Comparison of ENCODE assay signal across 14 cellular contexts in the genomic region with DNA sequence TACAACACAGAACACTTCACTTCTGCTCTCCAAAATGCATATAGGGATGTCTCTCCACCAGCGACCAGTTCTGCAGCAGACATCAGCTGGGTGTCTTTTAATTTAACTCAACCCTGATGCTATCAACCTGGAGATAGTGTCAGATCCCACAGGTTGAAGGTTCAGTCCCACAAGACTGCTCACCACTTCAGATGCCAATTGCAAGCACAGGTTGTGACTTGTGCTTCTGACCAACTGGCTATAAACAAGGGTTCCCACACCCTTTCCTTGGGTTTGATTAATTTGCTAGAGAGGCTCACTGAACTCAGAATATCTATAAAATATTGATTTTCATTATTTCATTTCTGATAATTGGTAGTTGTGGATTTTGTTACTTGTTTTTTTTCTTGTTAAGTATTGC.
DNase-seq lines count a peak whose midpoint lies in the region; ATAC-seq, FAIRE-seq and TF ChIP-seq lines count a peak whose summit lies in the region.
"Had no signal": no experiment of that assay in that cellular context is flagged by ENCODE, and none has a peak within 500 bp of the region (broad histone marks: within the 10 kb centered on the region; RNA-seq: fewer than 3 reads in every experiment).

No MANE protein-coding gene starts in this region.

- in situ Hi-C loops in brain microvascular endothelial cell (cut with HindIII; ENCODE audit: low pct_ligation_motif_present, low sequenced_read_pairs): no loop called here

- no peaks in the 10 kb centered on the region for H3K9me3 Mint-ChIP-seq in activated CD4-positive, alpha-beta T cell treated with anti-CD3 and anti-CD28 coated beads for 36 hours (ENCODE audit: low read depth)
- no peaks in the 10 kb centered on the region for H3K9me3 Mint-ChIP-seq in activated naive CD4-positive, alpha-beta T cell treated with anti-CD3 and anti-CD28 coated beads for 36 hours
- H3K9me3 Mint-ChIP-seq: CD4-positive, alpha-beta memory T cell had no signal

- H2AFZ ChIP-seq in HCT116 (ENCODE audit: low read depth, low read length, poor library complexity, severe bottlenecking) (peak overlapping the region; percentile 65), neural cell (ENCODE audit: low read depth, low read length) (peak overlapping the region; percentile 9)

- POLR2A ChIA-PET in A549 (lab: Yijun Ruan, JAX) (no interaction called here), HCT116 (lab: Charles Lee) (no interaction called here)
- POLR2A ChIA-PET in activated CD4-positive, alpha-beta T cell treated with anti-CD3 and anti-CD28 coated beads for 36 hours (lab: Charles Lee): no interaction called here

- intact Hi-C loops in HCT116 (cut with micrococcal nuclease): no loop called here
- intact Hi-C loops in activated CD4-positive, alpha-beta T cell treated with anti-CD3 and anti-CD28 coated beads for 36 hours (cut with DNase I, micrococcal nuclease): no loop called here
- intact Hi-C loops in activated naive CD4-positive, alpha-beta T cell treated with anti-CD3 and anti-CD28 coated beads for 36 hours (cut with micrococcal nuclease): no loop called here

- H3K27me3 Mint-ChIP-seq in activated CD4-positive, alpha-beta T cell treated with anti-CD3 and anti-CD28 coated beads for 36 hours: no peaks in the 10 kb centered on the region
- no peaks in the 10 kb centered on the region for H3K27me3 Mint-ChIP-seq in activated naive CD4-positive, alpha-beta T cell treated with anti-CD3 and anti-CD28 coated beads for 36 hours (ENCODE audit: low read depth)
- H3K27me3 Mint-ChIP-seq: CD4-positive, alpha-beta memory T cell had no signal

- H3K79me2 ChIP-seq in HCT116 (ENCODE audit: insufficient read depth, low read length) (no peaks in the 10 kb centered on the region), neural cell (replicated peaks; ENCODE audit: insufficient read depth, low read length) (no peaks in the 10 kb centered on the region)

- RAD21 ChIA-PET in HCT116 (lab: Charles Lee; ENCODE audit: low non-redundant PET in 1 of 2, low total read pairs in 2 of 2, uncharacterized antibody in 2 of 2, unreplicated experiment in 2 of 2): no interaction called here

- no TSS peak for BruUV-seq in HCT116 (replicated peaks; lab: Mats Ljungman, UMichigan)

- H3K9me3 ChIP-seq in A549 (no peaks in the 10 kb centered on the region), HCT116 (ENCODE audit: control insufficient read depth in 1 of 2, insufficient read depth in 1 of 2, low read depth in 1 of 2, low read length in 2 of 2) (no peaks in the 10 kb centered on the region), neural cell (ENCODE audit: low read length) (no peaks in the 10 kb centered on the region)
- H3K9me3 ChIP-seq: BE2C had no signal

- DNase-seq in A549 (ENCODE audit: low read depth in 1 of 2, low spot score in 1 of 2): no peak
- no peak for DNase-seq in HCT116 (ENCODE audit: low read depth, low spot score)
- DNase-seq in epithelial cell of prostate (ENCODE audit: low read depth, low spot score): no peak
- DNase-seq in brain microvascular endothelial cell: no peak
- DNase-seq in activated CD4-positive, alpha-beta T cell treated with anti-CD3 and anti-CD28 coated beads for 36 hours: no peak
- DNase-seq in activated naive CD4-positive, alpha-beta T cell treated with anti-CD3 and anti-CD28 coated beads for 36 hours: no peak
- DNase-seq: BE2C; CD4-positive, alpha-beta memory T cell; DMS153; GF-D8 had no signal

- TF ChIP-seq EP300 in A549 (IDR thresholded peaks at IDR 0.05) (no peak), neural cell (conservative IDR thresholded peaks at IDR 0.05; ENCODE audit: poor library complexity, severe bottlenecking) (no peak)

- CTCF ChIA-PET in A549 (lab: Yijun Ruan, JAX): no interaction called here
- CTCF ChIA-PET in HCT116 (lab: Charles Lee): no interaction called here
- CTCF ChIA-PET in activated CD4-positive, alpha-beta T cell treated with anti-CD3 and anti-CD28 coated beads for 36 hours (lab: Charles Lee): no interaction called here
- CTCF ChIA-PET in activated naive CD4-positive, alpha-beta T cell treated with anti-CD3 and anti-CD28 coated beads for 36 hours (lab: Charles Lee): no interaction called here

- TF ChIP-seq POLR2A in A549 (IDR thresholded peaks at IDR 0.05; ENCODE audit: low read length) (no peak), HCT116 (IDR thresholded peaks at IDR 0.05; ENCODE audit: borderline replicate concordance, extremely low read depth, insufficient read depth, insufficient read length) (no peak)

- FAIRE-seq in A549 (lab: Jason Lieb, UNC): no peak
- FAIRE-seq: D721Med had no signal

- TF ChIP-seq CTCF in A549 (IDR thresholded peaks at IDR 0.05) (no peak), HCT116 (IDR thresholded peaks at IDR 0.05 in 2 of 3, conservative IDR thresholded peaks at IDR 0.05 in 1 of 3; ENCODE audit: borderline replicate concordance in 1 of 3, insufficient read depth in 1 of 3, low read depth in 2 of 3, low read length in 2 of 3) (no peak), neural cell (IDR thresholded peaks at IDR 0.05; ENCODE audit: poor library complexity, severe bottlenecking) (no peak), brain microvascular endothelial cell (IDR thresholded peaks at IDR 0.05; ENCODE audit: low read depth, low read length, missing control alignments) (no peak)

- H3K27ac ChIP-seq in A549: no peak overlapping the region; a peak in 1 of 6 replicates
- peak overlapping the region; percentile 48 for H3K27ac ChIP-seq in HCT116 (ENCODE audit: low read depth, low read length)
- peak overlapping the region; percentile 64 for H3K27ac ChIP-seq in epithelial cell of prostate
- no peak overlapping the region for H3K27ac ChIP-seq in neural cell (ENCODE audit: low read length)
- H3K27ac ChIP-seq in brain microvascular endothelial cell: no peak overlapping the region
- H3K27ac ChIP-seq: C4-2B had no signal

- H3K4me1 Mint-ChIP-seq in activated CD4-positive, alpha-beta T cell treated with anti-CD3 and anti-CD28 coated beads for 36 hours: no peaks in the 10 kb centered on the region
- peaks cover 2% of the 10 kb centered on the region for H3K4me1 Mint-ChIP-seq in activated naive CD4-positive, alpha-beta T cell treated with anti-CD3 and anti-CD28 coated beads for 36 hours (ENCODE audit: low read depth)

- H3K9me2 ChIP-seq in HCT116 (ENCODE audit: insufficient read depth) (no peaks in the 10 kb centered on the region; the same call in 1 of the 2 replicates), neural cell (ENCODE audit: insufficient read depth, low read length) (no peaks in the 10 kb centered on the region)

- no peak for TF ChIP-seq RAD21 in A549 (conservative IDR thresholded peaks at IDR 0.05 in 1 of 2, IDR thresholded peaks at IDR 0.05 in 1 of 2)
- TF ChIP-seq RAD21 in HCT116 (IDR thresholded peaks at IDR 0.05; ENCODE audit: low read depth): no peak
- no peak for TF ChIP-seq RAD21 in neural cell (conservative IDR thresholded peaks at IDR 0.05)

- H3K4me3 Mint-ChIP-seq in activated CD4-positive, alpha-beta T cell treated with anti-CD3 and anti-CD28 coated beads for 36 hours: no peak overlapping the region
- H3K4me3 Mint-ChIP-seq in activated naive CD4-positive, alpha-beta T cell treated with anti-CD3 and anti-CD28 coated beads for 36 hours: no peak overlapping the region
- H3K4me3 Mint-ChIP-seq: CD4-positive, alpha-beta memory T cell had no signal

- H3K27me3 ChIP-seq in HCT116 (ENCODE audit: insufficient read depth, low read length) (no peaks in the 10 kb centered on the region), neural cell (ENCODE audit: insufficient read depth, low read depth, low read length) (no peaks in the 10 kb centered on the region), brain microvascular endothelial cell (replicated peaks) (no peaks in the 10 kb centered on the region)
- H3K27me3 ChIP-seq: BE2C had no signal

- no peaks in the 10 kb centered on the region for H3K36me3 Mint-ChIP-seq in activated CD4-positive, alpha-beta T cell treated with anti-CD3 and anti-CD28 coated beads for 36 hours (ENCODE audit: low read depth)
- no peaks in the 10 kb centered on the region for H3K36me3 Mint-ChIP-seq in activated naive CD4-positive, alpha-beta T cell treated with anti-CD3 and anti-CD28 coated beads for 36 hours (ENCODE audit: low read depth)
- H3K36me3 Mint-ChIP-seq: CD4-positive, alpha-beta memory T cell had no signal

- H3K9ac ChIP-seq in HCT116 (ENCODE audit: low read length) (peak overlapping the region; percentile 20), neural cell (ENCODE audit: low read length) (no peak overlapping the region)

- H3K4me2 ChIP-seq in A549: peak overlapping the region; percentile 8; the same call in 1 of the 3 replicates
- peak overlapping the region; percentile 45 for H3K4me2 ChIP-seq in HCT116 (ENCODE audit: low read length)
- H3K4me2 ChIP-seq in neural cell (ENCODE audit: low read length): no peak overlapping the region

- H3K4me3 ChIP-seq in A549: no peak overlapping the region
- no peak overlapping the region for H3K4me3 ChIP-seq in HCT116 (replicated peaks in 1 of 2; ENCODE audit: low read depth in 1 of 2, low read length in 2 of 2)
- H3K4me3 ChIP-seq in neural cell (ENCODE audit: low read length): no peak overlapping the region
- no peak overlapping the region for H3K4me3 ChIP-seq in brain microvascular endothelial cell (ENCODE audit: low read depth, low read length)

- no peaks in the 10 kb centered on the region for H3F3A ChIP-seq in neural cell (ENCODE audit: insufficient read depth, low read length, poor library complexity, severe bottlenecking)

- no peaks in the 10 kb centered on the region for H3K36me3 ChIP-seq in HCT116 (ENCODE audit: control insufficient read depth in 1 of 2, insufficient read depth in 2 of 2, low read length in 2 of 2)
- no peaks in the 10 kb centered on the region for H3K36me3 ChIP-seq in neural cell (ENCODE audit: insufficient read depth, low read length)
- H3K36me3 ChIP-seq in brain microvascular endothelial cell (replicated peaks): no peaks in the 10 kb centered on the region
- H3K36me3 ChIP-seq: BE2C had no signal

- no peaks in the 10 kb centered on the region for H4K20me1 ChIP-seq in HCT116 (ENCODE audit: insufficient read depth)
- no peaks in the 10 kb centered on the region for H4K20me1 ChIP-seq in neural cell (ENCODE audit: insufficient read depth)

- no peak overlapping the region for H3K27ac Mint-ChIP-seq in activated CD4-positive, alpha-beta T cell treated with anti-CD3 and anti-CD28 coated beads for 36 hours
- H3K27ac Mint-ChIP-seq in activated naive CD4-positive, alpha-beta T cell treated with anti-CD3 and anti-CD28 coated beads for 36 hours: no peak overlapping the region
- H3K27ac Mint-ChIP-seq: CD4-positive, alpha-beta memory T cell had no signal

- H3K4me1 ChIP-seq in A549 (peaks cover 23% of the 10 kb centered on the region; the same call in 2 of the 3 replicates), HCT116 (ENCODE audit: control insufficient read depth in 1 of 2, insufficient read depth in 2 of 2, low read length in 2 of 2) (peaks cover 52 to 87% of the 10 kb centered on the region in 2 experiments)
- H3K4me1 ChIP-seq: BE2C had no signal

- ATAC-seq in A549: no peak
- peak; percentile 31; the same call in 1 of the 2 replicates for ATAC-seq in HCT116
- ATAC-seq in HG02642 (IDR thresholded peaks at IDR 0.05; ENCODE audit: poor library complexity, unreplicated experiment): no peak
- no peak for ATAC-seq in activated CD4-positive, alpha-beta T cell treated with anti-CD3 and anti-CD28 coated beads for 36 hours

- 35% methylated on average over 1 of the region's 1 CpG for WGBS in A549 (ENCODE audit: missing lambda C conversion rate)

TF ChIP-seq in HCT116, 20 proteins besides CTCF, POLR2A, EP300 and RAD21 (continues in another document):
- no peak for TF ChIP-seq SRF (IDR thresholded peaks at IDR 0.05; ENCODE audit: low read depth)

Comparison
In these comparisons a context has a peak if more than half of its experiments do, and no peak if none do; other contexts are left out.
1. H3K27ac ChIP-seq: peak in HCT116 (single experiment) and epithelial cell of prostate (single experiment); none in A549 (0 of 2), neural cell (single experiment) and brain microvascular endothelial cell (single experiment).